ENCODE assay signal across 12 cellular contexts in genomic region chr16:53789159-53789558, GRCh38.
DNase-seq lines count a peak whose midpoint lies in the region; ATAC-seq and TF ChIP-seq lines count a peak whose summit lies in the region.
"Had no signal": no experiment of that assay in that cellular context is flagged by ENCODE, and none has a peak within 500 bp of the region (broad histone marks: within the 10 kb centered on the region; RNA-seq: fewer than 3 reads in every experiment).

No MANE protein-coding gene starts in this region.

- H3K4me3 ChIP-seq in astrocyte of the cerebellum (ENCODE audit: low read depth, low read length) (no peak overlapping the region), fibroblast of villous mesenchyme (ENCODE audit: low read depth, low read length) (no peak overlapping the region)
- H3K4me3 ChIP-seq: dorsolateral prefrontal cortex, heart left ventricle, testis had no signal

- no peak for ATAC-seq in GM18909 (IDR thresholded peaks at IDR 0.05; ENCODE audit: poor library complexity, unreplicated experiment)
- ATAC-seq in HG02981 (IDR thresholded peaks at IDR 0.05; ENCODE audit: unreplicated experiment), result no peak
- ATAC-seq: heart left ventricle had no signal

- in situ Hi-C loops in astrocyte of the cerebellum (cut with HindIII; ENCODE audit: low sequenced_read_pairs), result no loop called here

- DNase-seq in H4 (ENCODE audit: low spot score), result peak; percentile 35
- peak; percentile 73 for DNase-seq in astrocyte of the cerebellum (ENCODE audit: low read depth)
- DNase-seq in fibroblast of villous mesenchyme (ENCODE audit: low read depth), result peak; percentile 76
- peak; percentile 82 for DNase-seq in stromal cell of bone marrow (ENCODE audit: low read depth)
- DNase-seq in GM20000 (ENCODE audit: low spot score), result no peak
- DNase-seq: activated CD8-positive, alpha-beta memory T cell treated with anti-CD3 and anti-CD28 coated beads, Interleukin-2, amount 50 U/mL, for 48 hours; activated naive CD8-positive, alpha-beta T cell treated with anti-CD3 and anti-CD28 coated beads, Interleukin-2, amount 10 ng/mL, durations not matched to agents 7 days and 5 days; dorsolateral prefrontal cortex; heart left ventricle; testis had no signal

- TF ChIP-seq CTCF in astrocyte of the cerebellum (IDR thresholded peaks at IDR 0.05; ENCODE audit: low read depth, low read length, missing control alignments), result no peak
- no peak for TF ChIP-seq CTCF in fibroblast of villous mesenchyme (IDR thresholded peaks at IDR 0.05; ENCODE audit: insufficient read depth, low read depth, low read length)
- TF ChIP-seq CTCF in GM20000 (IDR thresholded peaks at IDR 0.05; ENCODE audit: extremely low read depth, missing control alignments), result no peak
